8 cellular contexts compared by ENCODE assay signal in genomic region chr3:186825294-186825821, GRCh38. TPM values are rescaled to one million over a fixed set of nuclear protein-coding genes. Genes with fewer than 3 reads are reported as not detected.
DNase-seq lines count a peak whose midpoint lies in the region; ATAC-seq and TF ChIP-seq lines count a peak whose summit lies in the region.

No MANE protein-coding gene starts in this region.

- no peaks in the 10 kb centered on the region for H3K4me1 ChIP-seq in colonic mucosa

- H3K9me3 ChIP-seq in colonic mucosa = no peaks in the 10 kb centered on the region

- no peak overlapping the region for H3K9ac ChIP-seq in colonic mucosa (ENCODE audit: low read depth in 2 of 2, low read length in 2 of 2)

- peak overlapping the region; percentile 96 for H3K27ac Mint-ChIP-seq in dendritic cell treated with granulocyte-macrophage colony-stimulating factor and Interleukin-4, amounts not matched to agents 40 ng/mL and 50 ng/mL, for 4 days
- peak overlapping the region; percentile 70 to 74 for H3K27ac Mint-ChIP-seq in natural killer cell treated with Interleukin-12 subunit alpha and Interleukin-12 subunit beta and Interleukin-15 and Interleukin-18, amount 100 ng/mL, for 72 hours

- peak overlapping the region; percentile 96 for H3K4me3 Mint-ChIP-seq in dendritic cell treated with granulocyte-macrophage colony-stimulating factor and Interleukin-4, amounts not matched to agents 40 ng/mL and 50 ng/mL, for 4 days
- H3K4me3 Mint-ChIP-seq in natural killer cell treated with Interleukin-12 subunit alpha and Interleukin-12 subunit beta and Interleukin-15 and Interleukin-18, amount 100 ng/mL, for 72 hours = peak overlapping the region; percentile 87

- no peak overlapping the region for H3K27ac ChIP-seq in colonic mucosa

- no peak for TF ChIP-seq CTCF in colonic mucosa (IDR thresholded peaks at IDR 0.05)

- no peaks in the 10 kb centered on the region for H3K36me3 ChIP-seq in colonic mucosa

- intact Hi-C loops in dendritic cell treated with granulocyte-macrophage colony-stimulating factor and Interleukin-4, amounts not matched to agents 40 ng/mL and 50 ng/mL, for 4 days (cut with micrococcal nuclease) = loop anchor here (2.0 kb wide), 1 partner anchor 19 kb away; the partner anchor contains the start of gene RFC4
- intact Hi-C loops in colonic mucosa (cut with DNase I) = no loop called here

- no peak overlapping the region for H3K4me3 ChIP-seq in colonic mucosa

- H3K27me3 Mint-ChIP-seq in dendritic cell treated with granulocyte-macrophage colony-stimulating factor and Interleukin-4, amounts not matched to agents 40 ng/mL and 50 ng/mL, for 4 days = peaks cover 39% of the 10 kb centered on the region
- H3K27me3 Mint-ChIP-seq in natural killer cell treated with Interleukin-12 subunit alpha and Interleukin-12 subunit beta and Interleukin-15 and Interleukin-18, amount 100 ng/mL, for 72 hours = peaks cover 23 to 32% of the 10 kb centered on the region in 2 donors

- H3K27me3 ChIP-seq in colonic mucosa = peaks cover 26% of the 10 kb centered on the region

- H3K9me3 Mint-ChIP-seq in dendritic cell treated with granulocyte-macrophage colony-stimulating factor and Interleukin-4, amounts not matched to agents 40 ng/mL and 50 ng/mL, for 4 days = no peaks in the 10 kb centered on the region
- no peaks in the 10 kb centered on the region for H3K9me3 Mint-ChIP-seq in natural killer cell treated with Interleukin-12 subunit alpha and Interleukin-12 subunit beta and Interleukin-15 and Interleukin-18, amount 100 ng/mL, for 72 hours

- peak; percentile 62 to 64 for ATAC-seq in natural killer cell treated with Interleukin-12 subunit alpha and Interleukin-12 subunit beta and Interleukin-15 and Interleukin-18, amount 100 ng/mL, for 72 hours
- ATAC-seq in GM19397 (IDR thresholded peaks at IDR 0.05; ENCODE audit: unreplicated experiment) = no peak

- DNase-seq in ELR (ENCODE audit: low read depth) = peak; percentile 78
- peak; percentile 78 for DNase-seq in SK-N-DZ (ENCODE audit: low spot score)
- no peak for DNase-seq in natural killer cell treated with Interleukin-12 subunit alpha and Interleukin-12 subunit beta and Interleukin-15 and Interleukin-18, amount 100 ng/mL, for 72 hours (ENCODE audit: low spot score)
- no peak for DNase-seq in Kasumi-1 (lab: John Stamatoyannopoulos, UW)
- no peak for DNase-seq in NCI-H748 (lab: John Stamatoyannopoulos, UW; ENCODE audit: unreplicated experiment)
- DNase-seq in colonic mucosa = no peak

- H3K36me3 Mint-ChIP-seq in dendritic cell treated with granulocyte-macrophage colony-stimulating factor and Interleukin-4, amounts not matched to agents 40 ng/mL and 50 ng/mL, for 4 days (ENCODE audit: low read depth) = peaks cover 53% of the 10 kb centered on the region
- H3K36me3 Mint-ChIP-seq in natural killer cell treated with Interleukin-12 subunit alpha and Interleukin-12 subunit beta and Interleukin-15 and Interleukin-18, amount 100 ng/mL, for 72 hours = no peaks in the 10 kb centered on the region

- peaks cover 58% of the 10 kb centered on the region for H3K4me1 Mint-ChIP-seq in dendritic cell treated with granulocyte-macrophage colony-stimulating factor and Interleukin-4, amounts not matched to agents 40 ng/mL and 50 ng/mL, for 4 days (ENCODE audit: low read depth)
- peaks cover 22 to 25% of the 10 kb centered on the region in 2 donors for H3K4me1 Mint-ChIP-seq in natural killer cell treated with Interleukin-12 subunit alpha and Interleukin-12 subunit beta and Interleukin-15 and Interleukin-18, amount 100 ng/mL, for 72 hours (ENCODE audit: low read depth in 2 of 2)

RNA-seq across cellular contexts. Expression of gene ADIPOQ, which starts 17.2 kb away (rescaled TPM):
- polyA plus RNA-seq in SK-N-DZ (2014; cell fraction: cytosol; rRNA removed) = 0.06 TPM in 1 of 2 replicates, not detected in the other
- polyA plus RNA-seq in SK-N-DZ (2014; cell fraction: nucleus; rRNA removed) = not detected in 2 replicates
- not detected for total RNA-seq in natural killer cell treated with Interleukin-12 subunit alpha and Interleukin-12 subunit beta and Interleukin-15 and Interleukin-18, amount 100 ng/mL, for 72 hours
- total RNA-seq in colonic mucosa = under 1 TPM; 0.17 to 0.58 TPM

RNA-seq across cellular contexts. Expression of gene RFC4, which starts 19.1 kb away (rescaled TPM):
- 215 and 256 TPM in 2 replicates for polyA plus RNA-seq in SK-N-DZ (2014; cell fraction: cytosol; rRNA removed)
- polyA plus RNA-seq in SK-N-DZ (2014; cell fraction: nucleus; rRNA removed) = 497 and 586 TPM in 2 replicates
- total RNA-seq in natural killer cell treated with Interleukin-12 subunit alpha and Interleukin-12 subunit beta and Interleukin-15 and Interleukin-18, amount 100 ng/mL, for 72 hours = 100 to 1,000 TPM in 1 of 2 donors, 10 to 100 TPM in 1; 63.1 to 114 TPM
- 10 to 100 TPM; 13.4 to 40.4 TPM for total RNA-seq in colonic mucosa

RNA-seq across cellular contexts. Expression of gene EIF4A2, which starts 42.0 kb away (rescaled TPM):
- polyA plus RNA-seq in SK-N-DZ (2014; cell fraction: cytosol; rRNA removed) = 698 and 722 TPM in 2 replicates
- polyA plus RNA-seq in SK-N-DZ (2014; cell fraction: nucleus; rRNA removed) = 1,380 and 1,503 TPM in 2 replicates
- total RNA-seq in natural killer cell treated with Interleukin-12 subunit alpha and Interleukin-12 subunit beta and Interleukin-15 and Interleukin-18, amount 100 ng/mL, for 72 hours = 100 to 1,000 TPM; 399 to 539 TPM
- 100 to 1,000 TPM; 337 to 366 TPM for total RNA-seq in colonic mucosa

Comparison
In these comparisons a context has a peak if more than half of its experiments do, and no peak if none do; other contexts are left out.
1. DNase-seq: peak in ELR (single experiment) and SK-N-DZ (single experiment); none in natural killer cell treated with Interleukin-12 subunit alpha and Interleukin-12 subunit beta and Interleukin-15 and Interleukin-18, amount 100 ng/mL, for 72 hours (single experiment), Kasumi-1 (0 of 2), NCI-H748 (single experiment) and colonic mucosa (single experiment).